In the genomic region with DNA sequence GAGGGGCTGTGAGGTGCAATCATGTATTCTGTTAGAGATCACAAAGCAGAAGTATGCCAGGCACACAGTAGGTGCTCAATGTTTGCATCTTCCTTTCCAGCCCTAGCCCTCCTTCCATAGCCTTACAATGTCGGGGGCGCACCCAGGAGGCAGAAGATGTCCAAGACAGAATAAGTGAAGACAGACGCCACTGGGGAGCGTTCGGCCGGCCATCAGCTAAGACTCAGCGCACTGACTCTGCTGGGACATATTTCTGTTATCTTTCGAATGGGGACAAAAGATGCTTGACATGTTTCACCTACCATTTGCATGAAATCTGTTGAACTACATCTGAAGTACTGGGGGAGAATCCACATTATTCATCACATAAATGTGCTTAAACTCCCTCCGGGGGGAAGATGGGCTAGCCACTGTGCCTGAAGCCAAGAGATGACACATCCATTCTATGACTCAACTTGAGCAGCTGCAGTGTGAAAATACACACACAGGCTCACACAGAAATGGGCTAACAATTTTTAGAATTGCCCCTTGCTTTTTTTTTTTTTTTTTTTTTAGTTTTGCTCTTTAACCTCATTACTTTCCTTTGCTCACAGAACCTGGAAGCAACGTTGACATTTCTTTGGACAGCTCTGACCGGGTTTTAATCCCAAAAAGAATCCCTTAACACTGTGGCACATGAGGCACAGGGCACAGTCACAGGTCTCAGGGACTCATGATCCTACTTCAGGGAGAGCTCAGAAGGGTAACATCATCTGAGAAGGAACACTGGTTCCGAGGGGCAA, we compare ENCODE assay signal across 9 cellular contexts. TPM values are rescaled to one million over a fixed set of nuclear protein-coding genes. Genes with fewer than 3 reads are reported as not detected.
DNase-seq lines count a peak whose midpoint lies in the region; ATAC-seq lines count a peak whose summit lies in the region.
"Had no signal": no experiment of that assay in that cellular context is flagged by ENCODE, and none has a peak within 500 bp of the region (broad histone marks: within the 10 kb centered on the region; RNA-seq: fewer than 3 reads in every experiment).

No MANE protein-coding gene starts in this region.

- DNase-seq in SHP77 (lab: John Stamatoyannopoulos, UW) = peak; percentile 6 to 7
- no peak for DNase-seq in SHP77 treated with DMSO at 0.1 percent for 48 hours (lab: John Stamatoyannopoulos, UW)
- peak; percentile 85 for DNase-seq in NCI-H446 treated with DMSO at 0.1 percent for 48 hours (lab: John Stamatoyannopoulos, UW)
- peak; percentile 30 for DNase-seq in dermis blood vessel endothelial cell
- peak; percentile 60 for DNase-seq in pons (ENCODE audit: low spot score)
- no peak for DNase-seq in mucosa of gallbladder (ENCODE audit: low spot score)
- DNase-seq: right lobe of liver had no signal

- ATAC-seq in HG02938 (IDR thresholded peaks at IDR 0.05; ENCODE audit: unreplicated experiment) (no peak), GM21825 (IDR thresholded peaks at IDR 0.05; ENCODE audit: unreplicated experiment) (no peak)

RNA-seq across cellular contexts. Expression of a gene that starts 7.9 kb away (rescaled TPM):
- total RNA-seq in dermis blood vessel endothelial cell (0.85 and 1.0 TPM in 2 replicates), mucosa of gallbladder (15.0 TPM)

Comparison
In these comparisons a context has a peak if more than half of its experiments do, and no peak if none do; other contexts are left out.
1. DNase-seq: peak in SHP77 (2 of 2), NCI-H446 treated with DMSO at 0.1 percent for 48 hours (single experiment), dermis blood vessel endothelial cell (single experiment) and pons (single experiment); none in SHP77 treated with DMSO at 0.1 percent for 48 hours (single experiment) and mucosa of gallbladder (single experiment).